In genomic region chr19:16373079-16373478, GRCh38 we compare ENCODE assay signal across 15 cellular contexts. TPM values are rescaled to one million over a fixed set of nuclear protein-coding genes. Genes with fewer than 3 reads are reported as not detected.
DNase-seq lines count a peak whose midpoint lies in the region; TF ChIP-seq lines count a peak whose summit lies in the region.
"Had no signal": no experiment of that assay in that cellular context is flagged by ENCODE, and none has a peak within 500 bp of the region (broad histone marks: within the 10 kb centered on the region; RNA-seq: fewer than 3 reads in every experiment).

No MANE protein-coding gene starts in this region.

- H3K36me3 Mint-ChIP-seq in CD8-positive, alpha-beta memory T cell = peaks cover 0 to 32% (median 5%) of the 10 kb centered on the region in 3 donors
- peaks cover 7 to 23% (median 16%) of the 10 kb centered on the region in 3 donors for H3K36me3 Mint-ChIP-seq in immature natural killer cell

- H3K27ac ChIP-seq in CD8-positive, alpha-beta memory T cell (ENCODE audit: low read depth, low read length) = peak overlapping the region; percentile 84
- peak overlapping the region; percentile 55 to 76 (median 56) for H3K27ac ChIP-seq in Peyer's patch
- peak overlapping the region; percentile 37 for H3K27ac ChIP-seq in subcutaneous abdominal adipose tissue (ENCODE audit: low read depth, low read length)
- H3K27ac ChIP-seq: C4-2B had no signal

- peaks cover 0 to 1% of the 10 kb centered on the region in 2 donors for H3K27me3 Mint-ChIP-seq in CD8-positive, alpha-beta memory T cell
- peaks cover 14 to 28% (median 25%) of the 10 kb centered on the region in 3 donors for H3K27me3 Mint-ChIP-seq in immature natural killer cell (ENCODE audit: low read depth in 3 of 3)
- H3K27me3 Mint-ChIP-seq: activated CD4-positive, alpha-beta memory T cell treated with anti-CD3 and anti-CD28 coated beads for 36 hours had no signal

- peaks cover 12 to 45% (median 39%) of the 10 kb centered on the region in 3 donors for H3K4me1 Mint-ChIP-seq in CD8-positive, alpha-beta memory T cell
- peaks cover 7 to 12% of the 10 kb centered on the region in 2 donors for H3K4me1 Mint-ChIP-seq in immature natural killer cell

- peak overlapping the region; percentile 46 for H3K4me3 ChIP-seq in CD8-positive, alpha-beta memory T cell (ENCODE audit: low read length)
- H3K4me3 ChIP-seq in Peyer's patch (no peak overlapping the region), subcutaneous abdominal adipose tissue (ENCODE audit: low read depth in 1 of 5, low read length in 5 of 5) (no peak overlapping the region)
- H3K4me3 ChIP-seq: ovary had no signal

- TF ChIP-seq CTCF in Peyer's patch (IDR thresholded peaks at IDR 0.05) = no peak

- no peaks in the 10 kb centered on the region for H3K27me3 ChIP-seq in CD8-positive, alpha-beta memory T cell (ENCODE audit: insufficient read depth, low read length, poor library complexity, severe bottlenecking)
- no peaks in the 10 kb centered on the region for H3K27me3 ChIP-seq in Peyer's patch
- no peaks in the 10 kb centered on the region for H3K27me3 ChIP-seq in subcutaneous abdominal adipose tissue (ENCODE audit: control insufficient read depth in 5 of 5, insufficient read depth in 4 of 5, low read length in 5 of 5)
- H3K27me3 ChIP-seq: ovary had no signal

- no peak for TF ChIP-seq POLR2A in Peyer's patch (IDR thresholded peaks at IDR 0.05)

- H3K9me3 Mint-ChIP-seq in CD8-positive, alpha-beta memory T cell = peaks cover 0 to 1% (median 0%) of the 10 kb centered on the region in 5 donors
- no peaks in the 10 kb centered on the region for H3K9me3 Mint-ChIP-seq in immature natural killer cell
- H3K9me3 Mint-ChIP-seq: activated CD4-positive, alpha-beta memory T cell treated with anti-CD3 and anti-CD28 coated beads for 36 hours had no signal

- peak overlapping the region in 2 of 7 donors; percentile 50 to 59 for H3K4me3 Mint-ChIP-seq in CD8-positive, alpha-beta memory T cell
- H3K4me3 Mint-ChIP-seq in immature natural killer cell = peak overlapping the region in 3 of 5 donors; percentile 31 to 86 (median 40)
- H3K4me3 Mint-ChIP-seq: activated CD4-positive, alpha-beta memory T cell treated with anti-CD3 and anti-CD28 coated beads for 36 hours had no signal

- CTCF ChIA-PET in CD8-positive, alpha-beta memory T cell (lab: Charles Lee) = interaction anchor here (1.4 to 15.2 kb wide), 5 partner anchors 9 to 126 kb away, joined by 3 to 403 read pairs (median 61); partner anchors contain the start of gene KLF2
- CTCF ChIA-PET in HEK293T (lab: Yijun Ruan, JAX) = no interaction called here

- peaks cover 98% of the 10 kb centered on the region for H3K4me1 ChIP-seq in CD8-positive, alpha-beta memory T cell (ENCODE audit: insufficient read depth, low read length)
- peaks cover 8 to 50% (median 41%) of the 10 kb centered on the region in 4 donors for H3K4me1 ChIP-seq in Peyer's patch
- H3K4me1 ChIP-seq in subcutaneous abdominal adipose tissue (ENCODE audit: control insufficient read depth in 5 of 5, insufficient read depth in 5 of 5, low read length in 5 of 5) = peaks cover 20 to 50% (median 43%) of the 10 kb centered on the region in 5 donors

- peak overlapping the region in 3 of 8 donors; percentile 85 to 91 (median 87) for H3K27ac Mint-ChIP-seq in CD8-positive, alpha-beta memory T cell
- H3K27ac Mint-ChIP-seq in immature natural killer cell = peak overlapping the region in 1 of 6 donors; percentile 93
- H3K27ac Mint-ChIP-seq: activated CD4-positive, alpha-beta memory T cell treated with anti-CD3 and anti-CD28 coated beads for 36 hours had no signal

- H3K9me3 ChIP-seq in CD8-positive, alpha-beta memory T cell (ENCODE audit: low read length) = no peaks in the 10 kb centered on the region
- no peaks in the 10 kb centered on the region for H3K9me3 ChIP-seq in Peyer's patch
- H3K9me3 ChIP-seq in subcutaneous abdominal adipose tissue (ENCODE audit: control insufficient read depth in 5 of 5, low read length in 5 of 5) = no peaks in the 10 kb centered on the region
- H3K9me3 ChIP-seq: ovary had no signal

- H3K36me3 ChIP-seq in CD8-positive, alpha-beta memory T cell (ENCODE audit: insufficient read depth, low read length) = peaks cover 5% of the 10 kb centered on the region
- peaks cover 0 to 31% (median 0%) of the 10 kb centered on the region in 3 donors for H3K36me3 ChIP-seq in Peyer's patch
- peaks cover 0 to 41% (median 35%) of the 10 kb centered on the region in 5 donors for H3K36me3 ChIP-seq in subcutaneous abdominal adipose tissue (ENCODE audit: control insufficient read depth in 5 of 5, insufficient read depth in 5 of 5, low read length in 5 of 5)
- H3K36me3 ChIP-seq: ovary had no signal

- H3K9ac ChIP-seq in subcutaneous abdominal adipose tissue (ENCODE audit: low read length in 5 of 5) = no peak overlapping the region

- no peak for DNase-seq in CD8-positive, alpha-beta memory T cell
- DNase-seq in Peyer's patch (no peak), immature natural killer cell (no peak), T-helper 2 cell (no peak), HEK293T (ENCODE audit: extremely low spot score) (no peak), NCI-H1436 treated with DMSO at 0.1 percent for 48 hours (lab: John Stamatoyannopoulos, UW) (no peak), NOMO-1 treated with DMSO at 0.1 percent for 48 hours (lab: John Stamatoyannopoulos, UW; ENCODE audit: unreplicated experiment) (no peak)
- DNase-seq: activated CD4-positive, alpha-beta memory T cell treated with anti-CD3 and anti-CD28 coated beads for 36 hours; cortex of kidney; erythroblast; NCI-H2081; NCI-H526 treated with DMSO at 0.1 percent for 48 hours had no signal

- POLR2A ChIA-PET in CD8-positive, alpha-beta memory T cell (lab: Charles Lee) = interaction anchor here (0.6 to 20.9 kb wide), 6 partner anchors 9 to 135 kb away, joined by 3 to 1176 read pairs (median 32); partner anchors contain the start of gene KLF2
- POLR2A ChIA-PET in HEK293T (lab: Yijun Ruan, JAX) = no interaction called here

TF ChIP-seq in HEK293T, 16 proteins besides CTCF, POLR2A, EP300 and RAD21:
- TF ChIP-seq ARNT (IDR thresholded peaks at IDR 0.05) = no peak
- TF ChIP-seq ZNF384 (IDR thresholded peaks at IDR 0.05) = no peak
- TF ChIP-seq, protein P1, sequence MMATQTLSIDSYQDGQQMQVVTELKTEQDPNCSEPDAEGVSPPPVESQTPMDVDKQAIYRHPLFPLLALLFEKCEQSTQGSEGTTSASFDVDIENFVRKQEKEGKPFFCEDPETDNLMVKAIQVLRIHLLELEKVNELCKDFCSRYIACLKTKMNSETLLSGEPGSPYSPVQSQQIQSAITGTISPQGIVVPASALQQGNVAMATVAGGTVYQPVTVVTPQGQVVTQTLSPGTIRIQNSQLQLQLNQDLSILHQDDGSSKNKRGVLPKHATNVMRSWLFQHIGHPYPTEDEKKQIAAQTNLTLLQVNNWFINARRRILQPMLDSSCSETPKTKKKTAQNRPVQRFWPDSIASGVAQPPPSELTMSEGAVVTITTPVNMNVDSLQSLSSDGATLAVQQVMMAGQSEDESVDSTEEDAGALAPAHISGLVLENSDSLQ (IDR thresholded peaks at IDR 0.05) = no peak
- no peak for TF ChIP-seq BHLHE40 (IDR thresholded peaks at IDR 0.05; ENCODE audit: borderline replicate concordance)
- no peak for TF ChIP-seq L3MBTL2 (conservative IDR thresholded peaks at IDR 0.05)
- no peak for TF ChIP-seq HDGF (IDR thresholded peaks at IDR 0.05; ENCODE audit: borderline replicate concordance)
- TF ChIP-seq NFRKB (IDR thresholded peaks at IDR 0.05) = no peak
- TF ChIP-seq SUZ12 (IDR thresholded peaks at IDR 0.05) = no peak
- no peak for TF ChIP-seq ELF4 (IDR thresholded peaks at IDR 0.05)
- TF ChIP-seq SP1 (IDR thresholded peaks at IDR 0.05) = no peak
TF ChIP-seq in HEK293T: peak in this region for 0.

RNA-seq across cellular contexts. Expression of gene KLF2, which starts 48.5 kb away (rescaled TPM):
- 10 to 100 TPM; 33.7 to 37.5 TPM for total RNA-seq in CD8-positive, alpha-beta memory T cell
- polyA plus RNA-seq in CD8-positive, alpha-beta memory T cell = 219 TPM
- total RNA-seq in Peyer's patch = 100 to 1,000 TPM in 1 of 4 donors, 10 to 100 TPM in 3; 12.1 to 129 (median 37.2) TPM
- polyA plus RNA-seq in immature natural killer cell = 100 to 1,000 TPM in 1 of 3 donors, 10 to 100 TPM in 2; 55.0 to 102 (median 91.0) TPM
